Comparison of ENCODE assay signal across 23 cellular contexts in genomic region chr4:98679738-98680137, GRCh38.
"Had no signal": no experiment of that assay in that cellular context is flagged by ENCODE, and none has a peak within 500 bp of the region (broad histone marks: within the 10 kb centered on the region; RNA-seq: fewer than 3 reads in every experiment).

No MANE protein-coding gene starts in this region.

- H3K4me1 ChIP-seq: gastrocnemius medialis, lower lobe of right lung, prostate gland, right atrium auricular region, testis, tibial artery, upper lobe of left lung had no signal

- H3K9me3 ChIP-seq: gastrocnemius medialis, lower lobe of right lung, prostate gland, right atrium auricular region, stomach, testis, tibial artery, upper lobe of left lung had no signal

- H3K27ac ChIP-seq: dorsolateral prefrontal cortex, epithelial cell of prostate, gastrocnemius medialis, lower lobe of right lung, prostate gland, right atrium auricular region, stomach, testis, tibial artery, upper lobe of left lung had no signal

- H3K4me3 ChIP-seq: dorsolateral prefrontal cortex, gastrocnemius medialis, lower lobe of right lung, prostate gland, right atrium auricular region, stomach, testis, tibial artery, upper lobe of left lung had no signal

- ATAC-seq: esophagus mucosa; gastrocnemius medialis; left ventricle myocardium superior; lower lobe of right lung; naive thymus-derived CD4-positive, alpha-beta T cell; sciatic nerve; stimulated activated effector memory CD8-positive, alpha-beta T cell treated with anti-CD3 and anti-CD28 coated beads, Interleukin-12 subunit alpha, Interleukin-12 subunit beta, amount 100 ng/mL, for 72 hours had no signal

- DNase-seq: dorsolateral prefrontal cortex; effector CD4-positive, alpha-beta T cell; foreskin fibroblast; gastrocnemius medialis; head of caudate nucleus; left ventricle myocardium superior; lower lobe of right lung; midbrain; naive thymus-derived CD4-positive, alpha-beta T cell; nucleus accumbens; stimulated activated CD4-positive, alpha-beta T cell treated with anti-CD3 and anti-CD28 coated beads, Interleukin-2, amount 100 ng/mL, for 24 hours; stimulated activated CD4-positive, alpha-beta T cell treated with anti-CD3 and anti-CD28 coated beads, Interleukin-4, amount 100 ng/mL, for 24 hours; stimulated activated naive CD4-positive, alpha-beta T cell treated with Interleukin-2 at 50 U/mL for 16 hours; stomach; testis; tibial artery; upper lobe of left lung had no signal

- H3K27me3 ChIP-seq: dorsolateral prefrontal cortex, gastrocnemius medialis, right atrium auricular region, testis, tibial artery, upper lobe of left lung had no signal

- H3K36me3 ChIP-seq: gastrocnemius medialis, lower lobe of right lung, prostate gland, right atrium auricular region, stomach, tibial artery, upper lobe of left lung had no signal
